19 cellular contexts compared by ENCODE assay signal in genomic region chr11:11374358-11375148, GRCh38. TPM values are rescaled to one million over a fixed set of nuclear protein-coding genes. Genes with fewer than 3 reads are reported as not detected.
DNase-seq lines count a peak whose midpoint lies in the region; ATAC-seq and TF ChIP-seq lines count a peak whose summit lies in the region.
"Had no signal": no experiment of that assay in that cellular context is flagged by ENCODE, and none has a peak within 500 bp of the region (broad histone marks: within the 10 kb centered on the region; RNA-seq: fewer than 3 reads in every experiment).

No MANE protein-coding gene starts in this region.

- no peak overlapping the region for H3K4me3 Mint-ChIP-seq in osteocyte (ENCODE audit: unreplicated experiment)
- H3K4me3 Mint-ChIP-seq: activated CD4-positive, alpha-beta memory T cell treated with anti-CD3 and anti-CD28 coated beads, Interleukin-2, amount 10 ng/mL, durations not matched to agents 7 days and 5 days; H9; IgD-negative memory B cell had no signal

- H3K9me3 Mint-ChIP-seq in osteocyte (ENCODE audit: unreplicated experiment) = no peaks in the 10 kb centered on the region
- H3K9me3 Mint-ChIP-seq: activated CD4-positive, alpha-beta memory T cell treated with anti-CD3 and anti-CD28 coated beads, Interleukin-2, amount 10 ng/mL, durations not matched to agents 7 days and 5 days; H9 had no signal

- H3K27ac Mint-ChIP-seq in osteocyte (ENCODE audit: unreplicated experiment) = no peak overlapping the region
- H3K27ac Mint-ChIP-seq: activated CD4-positive, alpha-beta memory T cell treated with anti-CD3 and anti-CD28 coated beads, Interleukin-2, amount 10 ng/mL, durations not matched to agents 7 days and 5 days; H9; IgD-negative memory B cell had no signal

- no peaks in the 10 kb centered on the region for H3K4me1 Mint-ChIP-seq in osteocyte (ENCODE audit: unreplicated experiment)
- H3K4me1 Mint-ChIP-seq: activated CD4-positive, alpha-beta memory T cell treated with anti-CD3 and anti-CD28 coated beads, Interleukin-2, amount 10 ng/mL, durations not matched to agents 7 days and 5 days; IgD-negative memory B cell had no signal

- H3K27me3 Mint-ChIP-seq in osteocyte (ENCODE audit: unreplicated experiment) = no peaks in the 10 kb centered on the region
- H3K27me3 Mint-ChIP-seq: activated CD4-positive, alpha-beta memory T cell treated with anti-CD3 and anti-CD28 coated beads, Interleukin-2, amount 10 ng/mL, durations not matched to agents 7 days and 5 days; IgD-negative memory B cell had no signal

- ATAC-seq in GM19397 (IDR thresholded peaks at IDR 0.05; ENCODE audit: unreplicated experiment) = peak; percentile 63
- peak; percentile 59 for ATAC-seq in GM21825 (IDR thresholded peaks at IDR 0.05; ENCODE audit: unreplicated experiment)
- ATAC-seq in HG03460 (IDR thresholded peaks at IDR 0.05; ENCODE audit: unreplicated experiment) = peak; percentile 76
- no peak for ATAC-seq in GM19035 (IDR thresholded peaks at IDR 0.05; ENCODE audit: unreplicated experiment)
- ATAC-seq in GM18498 (IDR thresholded peaks at IDR 0.05; ENCODE audit: unreplicated experiment) = no peak
- ATAC-seq: stimulated activated naive CD8-positive, alpha-beta T cell treated with anti-CD3 and anti-CD28 coated beads, Interleukin-15, Interleukin-2, amounts not matched to agents 100 U/mL and 50 U/mL, for 24 hours had no signal

- peaks cover 64% of the 10 kb centered on the region for H3K36me3 Mint-ChIP-seq in osteocyte (ENCODE audit: unreplicated experiment)
- H3K36me3 Mint-ChIP-seq: IgD-negative memory B cell had no signal

- peak; percentile 44 for DNase-seq in osteocyte (ENCODE audit: extremely low spot score, unreplicated experiment)
- DNase-seq in OCI-M1 (lab: John Stamatoyannopoulos, UW) = no peak
- DNase-seq: activated CD4-positive, alpha-beta memory T cell treated with anti-CD3 and anti-CD28 coated beads, Interleukin-2, amount 10 ng/mL, durations not matched to agents 7 days and 5 days; activated gamma-delta T cell treated with Interleukin-2 at 50 U/mL for 16 hours; colonic mucosa; DND-41; glutamatergic neuron; H9; kidney glomerular epithelial cell; NCI-H446 treated with DMSO at 0.1 percent for 48 hours; stimulated activated CD4-positive, alpha-beta T cell treated with anti-CD3 and anti-CD28 coated beads, Interleukin-4, amount 100 ng/mL, for 24 hours; stimulated activated naive CD8-positive, alpha-beta T cell treated with anti-CD3 and anti-CD28 coated beads, Interleukin-15, Interleukin-2, amounts not matched to agents 100 U/mL and 50 U/mL, for 24 hours; thyroid gland had no signal

- TF ChIP-seq CTCF in osteocyte (IDR thresholded peaks at IDR 0.05) = no peak

RNA-seq across cellular contexts. Expression of gene CSNK2A3, which starts 21.5 kb away (rescaled TPM):
- 1.0 and 2.1 TPM in 2 replicates for total RNA-seq in osteocyte

Comparison
In these comparisons a context has a peak if more than half of its experiments do, and no peak if none do; other contexts are left out.
1. ATAC-seq: peak in GM19397 (single experiment), GM21825 (single experiment) and HG03460 (single experiment); none in GM19035 (single experiment) and GM18498 (single experiment).